8 cellular contexts compared by ENCODE assay signal in the genomic region with DNA sequence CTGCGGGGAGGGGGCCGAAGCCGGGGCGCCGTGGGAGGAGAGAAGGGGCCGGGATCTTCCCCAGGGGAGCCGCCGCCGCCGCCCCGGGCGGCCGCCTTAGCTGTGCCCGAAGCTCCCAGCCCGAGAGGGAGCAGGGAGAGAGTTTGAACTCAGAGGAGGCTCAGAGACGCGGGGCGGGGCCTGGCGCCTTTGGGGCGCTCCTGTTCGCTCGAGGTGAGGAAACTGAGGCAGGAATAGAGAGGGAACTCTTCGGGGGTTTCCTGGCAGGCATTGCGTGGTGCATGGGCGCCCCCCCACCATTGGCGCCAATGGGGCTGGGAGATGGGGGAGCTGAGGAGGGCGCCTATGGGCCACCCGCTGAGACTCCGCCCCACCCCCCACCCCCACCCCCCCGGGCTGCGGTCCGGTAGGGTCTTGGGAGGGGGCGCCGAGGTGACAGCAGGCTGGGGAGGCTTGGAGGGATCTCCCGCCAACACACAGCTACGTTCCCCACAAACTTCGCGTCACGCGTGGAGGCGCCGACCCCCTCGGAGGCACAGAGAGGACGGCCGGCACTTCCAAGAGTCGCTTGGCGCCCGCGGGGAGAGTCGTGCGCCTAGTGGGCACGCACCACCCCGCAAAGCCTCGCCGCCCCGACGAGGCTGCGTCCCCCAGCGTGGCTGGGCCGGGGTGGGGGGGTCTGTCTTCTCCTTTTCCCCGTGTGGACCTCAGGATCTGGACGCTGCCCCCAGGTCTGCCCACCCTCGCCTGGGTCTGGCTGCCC. TPM values are rescaled to one million over a fixed set of nuclear protein-coding genes. Genes with fewer than 3 reads are reported as not detected.
DNase-seq lines count a peak whose midpoint lies in the region; ATAC-seq, FAIRE-seq and TF ChIP-seq lines count a peak whose summit lies in the region.

No MANE protein-coding gene starts in this region.

- 0 to 1% methylated on average over 15 to 60 of the region's 63 CpGs for WGBS in body of pancreas, 2 donors
- 0 to 1% (median 1%) methylated on average over 35 to 61 of the region's 63 CpGs for WGBS in small intestine, 3 donors

- peak overlapping the region; percentile 87 to 95 (median 93) for H3K27ac Mint-ChIP-seq in immature natural killer cell

- FAIRE-seq in GM19239 (lab: Jason Lieb, UNC) (peak; percentile 81), small intestine (lab: Jason Lieb, UNC) (no peak)

- peaks cover 1 to 49% (median 29%) of the 10 kb centered on the region in 4 donors for H3K4me1 ChIP-seq in Peyer's patch
- H3K4me1 ChIP-seq in body of pancreas, result peaks cover 65% of the 10 kb centered on the region
- peaks cover 3% of the 10 kb centered on the region in 2 donors for H3K4me1 ChIP-seq in small intestine (ENCODE audit: control insufficient read depth in 2 of 2, insufficient read depth in 1 of 2, low read depth in 1 of 2, low read length in 1 of 2)

- H3K27me3 ChIP-seq in Peyer's patch (no peaks in the 10 kb centered on the region), body of pancreas (no peaks in the 10 kb centered on the region), small intestine (ENCODE audit: control insufficient read depth in 2 of 2, insufficient read depth in 2 of 2, low read length in 2 of 2) (no peaks in the 10 kb centered on the region)

- peaks cover 0 to 10% (median 4%) of the 10 kb centered on the region in 3 donors for H3K36me3 Mint-ChIP-seq in immature natural killer cell

- peaks cover 0 to 39% (median 0%) of the 10 kb centered on the region in 3 donors for H3K36me3 ChIP-seq in Peyer's patch
- H3K36me3 ChIP-seq in body of pancreas (replicated peaks in 1 of 2; ENCODE audit: insufficient read depth in 1 of 2, low read depth in 2 of 2), result peaks cover 7 to 14% of the 10 kb centered on the region in 2 donors
- H3K36me3 ChIP-seq in small intestine (ENCODE audit: control insufficient read depth in 2 of 2, insufficient read depth in 2 of 2, low read length in 2 of 2), result peaks cover 18 to 31% of the 10 kb centered on the region in 2 donors

- H3K4me3 Mint-ChIP-seq in immature natural killer cell, result peak overlapping the region; percentile 94 to 96 (median 94)

- peaks cover 21 to 39% (median 31%) of the 10 kb centered on the region in 3 donors for H3K27me3 Mint-ChIP-seq in immature natural killer cell (ENCODE audit: low read depth in 3 of 3)

- DNase-seq in GM19239 (ENCODE audit: insufficient read length, low spot score), result no peak
- DNase-seq in Peyer's patch, result peak in 1 of 3 donors; percentile 71
- DNase-seq in body of pancreas, result peak; percentile 40 to 56 (median 50)
- peak; percentile 46 to 50 (median 48) for DNase-seq in immature natural killer cell
- peak; percentile 61 for DNase-seq in small intestine
- no peak for DNase-seq in NCI-H1105 (lab: John Stamatoyannopoulos, UW)
- DNase-seq in kidney glomerular epithelial cell (lab: John Stamatoyannopoulos, UW), result no peak

- no peak for TF ChIP-seq CTCF in Peyer's patch (IDR thresholded peaks at IDR 0.05)
- TF ChIP-seq CTCF in body of pancreas (IDR thresholded peaks at IDR 0.05), result no peak

- ATAC-seq in body of pancreas, result no peak
- ATAC-seq in HG03565 (IDR thresholded peaks at IDR 0.05; ENCODE audit: unreplicated experiment), result no peak

- peaks cover 55 to 56% of the 10 kb centered on the region in 2 donors for H3K4me1 Mint-ChIP-seq in immature natural killer cell

- H3K4me3 ChIP-seq in Peyer's patch, result peak overlapping the region; percentile 75 to 97 (median 89)
- H3K4me3 ChIP-seq in body of pancreas, result peak overlapping the region; percentile 90 to 98
- H3K4me3 ChIP-seq in small intestine (ENCODE audit: low read depth in 1 of 2, low read length in 2 of 2), result peak overlapping the region; percentile 96 to 100

- no peaks in the 10 kb centered on the region for H3K9me3 Mint-ChIP-seq in immature natural killer cell

- H3K27ac ChIP-seq in Peyer's patch, result peak overlapping the region; percentile 95 to 99 (median 98)
- H3K27ac ChIP-seq in body of pancreas, result peak overlapping the region; percentile 95 to 100 (median 98)
- H3K27ac ChIP-seq in small intestine (ENCODE audit: low read depth in 1 of 2, low read length in 1 of 2), result peak overlapping the region; percentile 91 to 97

- H3K9me3 ChIP-seq in Peyer's patch, result no peaks in the 10 kb centered on the region
- H3K9me3 ChIP-seq in body of pancreas, result no peaks in the 10 kb centered on the region
- no peaks in the 10 kb centered on the region for H3K9me3 ChIP-seq in small intestine (ENCODE audit: control insufficient read depth, low read depth)

- peak; percentile 28 to 46 for TF ChIP-seq POLR2A in Peyer's patch (IDR thresholded peaks at IDR 0.05)
- TF ChIP-seq POLR2A in body of pancreas (IDR thresholded peaks at IDR 0.05), result peak in 2 of 3 donors; percentile 45 to 49

- intact Hi-C loops in body of pancreas (cut with DNase I), result no loop called here

RNA-seq across cellular contexts. Expression of a gene that starts 0.7 kb away (rescaled TPM):
- total RNA-seq in Peyer's patch (100 to 1,000 TPM; 105 to 207 (median 184) TPM), body of pancreas (10 to 100 TPM; 67.2 to 98.9 TPM)
- polyA plus RNA-seq in immature natural killer cell (10 to 100 TPM; 43.7 to 78.5 (median 61.8) TPM), small intestine (100 to 1,000 TPM in 2 of 3 donors, 10 to 100 TPM in 1; 94.3 to 144 (median 111) TPM)

RNA-seq across cellular contexts. Expression of a gene that starts 18.3 kb away (rescaled TPM):
- total RNA-seq in Peyer's patch, result 10 to 100 TPM in 2 of 4 donors, 1 to 10 TPM in 2; 2.8 to 21.5 (median 8.6) TPM
- total RNA-seq in body of pancreas, result 1 to 10 TPM; 3.0 to 7.3 TPM
- 1 to 10 TPM in 2 of 3 donors, under 1 TPM in 1; 0.66 to 1.8 (median 1.2) TPM for polyA plus RNA-seq in immature natural killer cell
- 1 to 10 TPM in 2 of 3 donors, under 1 TPM in 1; 0.54 to 8.4 (median 3.1) TPM for polyA plus RNA-seq in small intestine

RNA-seq across cellular contexts. Expression of a gene that starts 18.6 kb away (rescaled TPM):
- total RNA-seq in Peyer's patch (1,000 to 10,000 TPM in 1 of 4 donors, 100 to 1,000 TPM in 3; 189 to 1,274 (median 741) TPM), body of pancreas (10 to 100 TPM; 15.3 to 15.8 TPM)
- polyA plus RNA-seq in immature natural killer cell (under 1 TPM in 2 of 3 donors, not detected in 1; 0.47 to 0.63 TPM), small intestine (100 to 1,000 TPM; 247 to 345 (median 280) TPM)

RNA-seq across cellular contexts. Expression of a gene that starts 43.7 kb away (rescaled TPM):
- total RNA-seq in Peyer's patch (not detected), body of pancreas (under 1 TPM; 0.33 to 0.52 TPM)
- polyA plus RNA-seq in immature natural killer cell (under 1 TPM in 1 of 3 donors, not detected in 2; 0.08 TPM), small intestine (under 1 TPM in 1 of 3 donors, not detected in 2; 0.09 TPM)

Comparison
In these comparisons a context has a peak if more than half of its experiments do, and no peak if none do; other contexts are left out.
1. DNase-seq: peak in body of pancreas (4 of 4), immature natural killer cell (3 of 3) and small intestine (single experiment); none in GM19239 (single experiment), NCI-H1105 (single experiment) and kidney glomerular epithelial cell (single experiment).
2. RNA of a gene that starts 18.6 kb away (total RNA-seq): 189 to 1,274 TPM in Peyer's patch; 15.3 to 15.8 TPM in body of pancreas; every median in the first group is over 10 times any median in the second.
3. Peak in every context shown above with its lines, with median percentiles within 50 percentile points of each other: H3K27ac ChIP-seq and H3K4me3 ChIP-seq.